8 cellular contexts compared by ENCODE assay signal in the genomic region with DNA sequence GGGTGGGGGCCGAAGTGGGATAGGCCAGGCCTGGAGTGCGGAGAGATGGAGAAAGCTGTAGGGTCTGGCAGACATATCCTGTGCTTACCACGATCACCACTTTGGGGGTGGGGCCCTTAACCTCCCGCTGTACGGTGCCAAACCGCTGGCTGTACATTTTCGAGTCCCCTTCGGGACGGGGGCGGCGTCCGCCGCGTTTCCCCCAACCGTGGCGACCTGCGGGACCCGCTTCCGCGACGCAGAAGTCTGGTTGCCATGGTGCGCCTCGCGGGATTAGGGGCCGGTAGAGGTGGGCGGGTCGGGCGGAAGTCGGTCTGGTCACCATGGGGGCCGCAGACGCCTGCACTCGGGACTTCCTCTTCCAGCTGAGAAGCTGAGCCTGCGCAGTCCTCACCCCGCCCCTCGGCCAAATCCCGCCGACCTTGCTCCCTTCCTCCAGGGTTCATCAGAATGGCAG.
DNase-seq lines count a peak whose midpoint lies in the region; TF ChIP-seq lines count a peak whose summit lies in the region.

TSS of gene CFAP53 (minus strand) at position 248 of the 457 bp plus-strand sequence. CDS start at position 157, 91 bp downstream.

- peaks cover 21% of the 10 kb centered on the region for H3K36me3 ChIP-seq in NT2/D1 (ENCODE audit: insufficient read depth, insufficient read length, low read length)

- peak within 1 kb of the TSS; percentile 80 for H3K9ac ChIP-seq in NT2/D1 (ENCODE audit: insufficient read length, low read depth)

- H3K4me3 ChIP-seq in NT2/D1 (ENCODE audit: insufficient read length, low read depth): peak within 1 kb of the TSS; percentile 68

- TF ChIP-seq CTCF in GM20000 (IDR thresholded peaks at IDR 0.05; ENCODE audit: extremely low read depth, missing control alignments): no peak

- H3K4me1 ChIP-seq in NT2/D1 (ENCODE audit: insufficient read depth, insufficient read length): no peaks in the 10 kb centered on the region

- DNase-seq in COR-L47 (lab: John Stamatoyannopoulos, UW) (peak; percentile 88), GM20000 (ENCODE audit: low spot score) (peak; percentile 93), HS-5 (ENCODE audit: low read depth) (peak; percentile 35), NT2/D1 (ENCODE audit: low read depth, low spot score) (peak; percentile 71), epidermal melanocyte (ENCODE audit: insufficient read length, low spot score) (peak; percentile 96), middle frontal gyrus (ENCODE audit: extremely low spot score, low spot score) (peak; percentile 69)
- peak; percentile 81 for DNase-seq in activated CD8-positive, alpha-beta memory T cell treated with anti-CD3 and anti-CD28 coated beads, Interleukin-2, amount 50 U/mL, for 24 hours (ENCODE audit: extremely low read depth)
- DNase-seq in stimulated activated CD8-positive, alpha-beta memory T cell treated with anti-CD3 and anti-CD28 coated beads, Interleukin-15, amount 100 ng/mL, for 4 hours (ENCODE audit: low read depth in 2 of 2): peak; percentile 74 to 78

- H3K9me3 ChIP-seq in NT2/D1 (ENCODE audit: insufficient read depth, low read length): no peaks in the 10 kb centered on the region

- no peaks in the 10 kb centered on the region for H3K27me3 ChIP-seq in NT2/D1 (ENCODE audit: insufficient read depth, insufficient read length)

Comparison
In these comparisons a context has a peak if more than half of its experiments do, and no peak if none do; other contexts are left out.
1. Peak in every context shown above with its lines: DNase-seq and H3K4me3 ChIP-seq.
2. DNase-seq: peak in every context shown above with its lines; median percentile 96 in epidermal melanocyte; 93 in GM20000; 88 in COR-L47; 81 in activated CD8-positive, alpha-beta memory T cell treated with anti-CD3 and anti-CD28 coated beads, Interleukin-2, amount 50 U/mL, for 24 hours; 76 in stimulated activated CD8-positive, alpha-beta memory T cell treated with anti-CD3 and anti-CD28 coated beads, Interleukin-15, amount 100 ng/mL, for 4 hours; 71 in NT2/D1; 69 in middle frontal gyrus; 35 in HS-5.